Comparison of ENCODE assay signal across 8 cellular contexts in genomic region chr14:49173765-49174373, GRCh38.
A peak's percentile ranks its signal among the peaks of the same experiment; 100 is the strongest.
DNase-seq lines count a peak whose midpoint lies in the region; ATAC-seq and TF ChIP-seq lines count a peak whose summit lies in the region.

No MANE protein-coding gene starts in this region.

- no peaks in the 10 kb centered on the region for H4K20me1 ChIP-seq in osteoblast (ENCODE audit: insufficient read depth, low read length)

- H3K36me3 ChIP-seq in esophagus muscularis mucosa (no peaks in the 10 kb centered on the region), osteoblast (ENCODE audit: insufficient read depth, low read length) (no peaks in the 10 kb centered on the region), suprapubic skin (no peaks in the 10 kb centered on the region)

- intact Hi-C loops in esophagus muscularis mucosa (cut with DNase I): loop anchor here (10.0 kb wide), 1 partner anchor 1259 kb away; no protein-coding TSS in a partner anchor

- H3K27ac ChIP-seq in esophagus muscularis mucosa (replicated peaks in 1 of 4) (no peak overlapping the region), osteoblast (ENCODE audit: low read depth, low read length) (no peak overlapping the region), suprapubic skin (no peak overlapping the region)

- peak; percentile 38 to 53 (median 49) for TF ChIP-seq CTCF in esophagus muscularis mucosa (IDR thresholded peaks at IDR 0.05)
- peak; percentile 61 for TF ChIP-seq CTCF in osteoblast (IDR thresholded peaks at IDR 0.05; ENCODE audit: extremely low read depth, low read depth, low read length)
- peak in 1 of 2 donors; percentile 15 for TF ChIP-seq CTCF in suprapubic skin (IDR thresholded peaks at IDR 0.05)

- ATAC-seq in GM18858 (IDR thresholded peaks at IDR 0.05; ENCODE audit: unreplicated experiment) (peak; percentile 96), HG02938 (IDR thresholded peaks at IDR 0.05; ENCODE audit: unreplicated experiment) (peak; percentile 99)

- WGBS in esophagus muscularis mucosa: 33% methylated on average over 3 of the region's 3 CpGs
- 45% methylated on average over 3 of the region's 3 CpGs for WGBS in suprapubic skin

- H3K4me1 ChIP-seq in esophagus muscularis mucosa (no peaks in the 10 kb centered on the region), osteoblast (ENCODE audit: insufficient read depth, low read length) (no peaks in the 10 kb centered on the region), suprapubic skin (no peaks in the 10 kb centered on the region)

- H3K27me3 ChIP-seq in esophagus muscularis mucosa (no peaks in the 10 kb centered on the region), osteoblast (ENCODE audit: insufficient read depth, low read length) (no peaks in the 10 kb centered on the region), suprapubic skin (no peaks in the 10 kb centered on the region)

- no peak for TF ChIP-seq EP300 in esophagus muscularis mucosa (IDR thresholded peaks at IDR 0.05)
- no peak for TF ChIP-seq EP300 in suprapubic skin (IDR thresholded peaks at IDR 0.05)

- no peak overlapping the region for H3K4me3 ChIP-seq in esophagus muscularis mucosa
- no peak overlapping the region for H3K4me3 ChIP-seq in osteoblast (ENCODE audit: insufficient read depth, low read length)
- no peak overlapping the region for H3K4me3 ChIP-seq in suprapubic skin

- peaks cover 0 to 13% (median 0%) of the 10 kb centered on the region in 4 donors for H3K9me3 ChIP-seq in esophagus muscularis mucosa
- H3K9me3 ChIP-seq in osteoblast (ENCODE audit: low read depth, low read length): no peaks in the 10 kb centered on the region
- no peaks in the 10 kb centered on the region for H3K9me3 ChIP-seq in suprapubic skin

- H3K4me2 ChIP-seq in osteoblast (ENCODE audit: insufficient read depth, low read length): no peak overlapping the region

- H3K79me2 ChIP-seq in osteoblast (ENCODE audit: insufficient read depth, low read length): no peaks in the 10 kb centered on the region

- H2AFZ ChIP-seq in osteoblast (ENCODE audit: low read length): no peak overlapping the region

- TF ChIP-seq POLR2A in esophagus muscularis mucosa (IDR thresholded peaks at IDR 0.05; ENCODE audit: low read depth) (no peak), suprapubic skin (IDR thresholded peaks at IDR 0.05) (no peak)

- DNase-seq in COR-L47 (lab: John Stamatoyannopoulos, UW) (peak; percentile 64), NCI-H1105 (lab: John Stamatoyannopoulos, UW) (peak; percentile 69), SKM-1 treated with dmso at 0.1 percent for 144 hours (lab: John Stamatoyannopoulos, UW; ENCODE audit: unreplicated experiment) (peak; percentile 36), esophagus muscularis mucosa (ENCODE audit: extremely low spot score) (no peak), osteoblast (ENCODE audit: insufficient read length, low spot score, missing footprints) (no peak), suprapubic skin (ENCODE audit: low spot score in 2 of 2) (no peak)

Comparison
In these comparisons a context has a peak if more than half of its experiments do, and no peak if none do; other contexts are left out.
1. DNase-seq: peak in COR-L47 (single experiment), NCI-H1105 (single experiment) and SKM-1 treated with dmso at 0.1 percent for 144 hours (single experiment); none in esophagus muscularis mucosa (single experiment), osteoblast (single experiment) and suprapubic skin (0 of 2).